ENCODE assay signal across 8 cellular contexts in genomic region chr12:11581179-11581755, GRCh38.
A peak's percentile ranks its signal among the peaks of the same experiment; 100 is the strongest.
DNase-seq lines count a peak whose midpoint lies in the region; ATAC-seq and TF ChIP-seq lines count a peak whose summit lies in the region.

No MANE protein-coding gene starts in this region.

- H3K27me3 ChIP-seq in HAP-1 (ENCODE audit: low read depth): no peaks in the 10 kb centered on the region; the same call in none of the 2 replicates
- H3K27me3 ChIP-seq in mesendoderm (ENCODE audit: insufficient read depth, low read length, poor library complexity): no peaks in the 10 kb centered on the region

- H2AK5ac ChIP-seq in mesendoderm (ENCODE audit: low read length): no peak overlapping the region

- H4K5ac ChIP-seq in mesendoderm (ENCODE audit: low read length): no peak overlapping the region

- no peak overlapping the region for H3K4me3 ChIP-seq in AG10803 (ENCODE audit: low read length)
- no peak overlapping the region for H3K4me3 ChIP-seq in HAP-1
- H3K4me3 ChIP-seq in mesendoderm (ENCODE audit: low read length): no peak overlapping the region

- H2BK15ac ChIP-seq in mesendoderm (replicated peaks; ENCODE audit: low read depth): no peak overlapping the region

- peak; percentile 57 for TF ChIP-seq CTCF in AG10803 (conservative IDR thresholded peaks at IDR 0.05; ENCODE audit: low read length)

- no peaks in the 10 kb centered on the region for H3K79me2 ChIP-seq in mesendoderm (ENCODE audit: control insufficient read depth, insufficient read depth, low read length)

- no peak overlapping the region for H3K4ac ChIP-seq in mesendoderm (ENCODE audit: low read depth, low read length)

- no peak overlapping the region for H3K4me2 ChIP-seq in mesendoderm (ENCODE audit: low read length)

- H3K36me3 ChIP-seq in HAP-1 (replicated peaks): no peaks in the 10 kb centered on the region
- no peaks in the 10 kb centered on the region for H3K36me3 ChIP-seq in mesendoderm (ENCODE audit: control insufficient read depth, insufficient read depth, low read length)

- no CpG with 5 or more reads among the region's 2 CpGs for WGBS in mesendoderm (ENCODE audit: extremely low coverage, insufficient coverage, low lambda C conversion rate)

- peak; percentile 75 for DNase-seq in AG10803 (ENCODE audit: low read depth)
- peak; percentile 63 to 81 for DNase-seq in HAP-1 (ENCODE audit: low spot score in 2 of 2)
- peak; percentile 54 for DNase-seq in NCI-H510A (lab: John Stamatoyannopoulos, UW)
- peak; percentile 20 to 70 for DNase-seq in activated CD4-positive, alpha-beta T cell treated with anti-CD3 and anti-CD28 coated beads, Interleukin-2, amount 50 U/mL, for 24 hours (ENCODE audit: low read depth in 1 of 2, low spot score in 1 of 2)
- DNase-seq in ecto neural progenitor cell (ENCODE audit: low spot score): peak; percentile 62
- peak; percentile 77 for DNase-seq in mesendoderm
- DNase-seq in stimulated activated CD8-positive, alpha-beta memory T cell treated with anti-CD3 and anti-CD28 coated beads, Interleukin-4, amount 100 ng/mL, for 4 hours (ENCODE audit: low read depth in 2 of 2, low spot score in 1 of 2): peak; percentile 21 to 63

- no peak overlapping the region for H2BK5ac ChIP-seq in mesendoderm (ENCODE audit: low read length)

- no peak overlapping the region for H3K9ac ChIP-seq in mesendoderm (ENCODE audit: low read length)

- H3K56ac ChIP-seq in mesendoderm (ENCODE audit: low read length): no peak overlapping the region

- H3K18ac ChIP-seq in mesendoderm (ENCODE audit: low read length): no peak overlapping the region

- no peaks in the 10 kb centered on the region for H3K79me1 ChIP-seq in mesendoderm (ENCODE audit: low read length)

- ATAC-seq in GM21423 (IDR thresholded peaks at IDR 0.05; ENCODE audit: unreplicated experiment): no peak

- no peaks in the 10 kb centered on the region; the same call in 1 of the 2 replicates for H3K9me3 ChIP-seq in HAP-1

- no peak overlapping the region for H3K27ac ChIP-seq in mesendoderm (ENCODE audit: low read depth, low read length)

- in situ Hi-C loops in HAP-1 (cut with MboI; ENCODE audit: low sequenced_read_pairs): loop anchor here (5.0 to 25.0 kb wide), 3 partner anchors 451 to 1131 kb away; partner anchors contain the start of gene CDKN1B

- H3K4me1 ChIP-seq in HAP-1 (no peaks in the 10 kb centered on the region), mesendoderm (ENCODE audit: control insufficient read depth, low read depth, low read length) (no peaks in the 10 kb centered on the region)

- H3K23ac ChIP-seq in mesendoderm (ENCODE audit: low read length): no peak overlapping the region

- H2BK120ac ChIP-seq in mesendoderm (ENCODE audit: low read depth, low read length): no peak overlapping the region

- H4K8ac ChIP-seq in mesendoderm (ENCODE audit: low read depth, low read length): no peak overlapping the region
